In genomic region chr15:71011503-71012155, GRCh38 we compare ENCODE assay signal across 8 cellular contexts.
DNase-seq lines count a peak whose midpoint lies in the region; TF ChIP-seq lines count a peak whose summit lies in the region.

No MANE protein-coding gene starts in this region.

- peak; percentile 73 to 82 (median 77) for TF ChIP-seq CTCF in nephron (IDR thresholded peaks at IDR 0.05; ENCODE audit: unreplicated experiment in 3 of 3)

- H3K27me3 Mint-ChIP-seq in nephron (ENCODE audit: low read depth) = peaks cover 3% of the 10 kb centered on the region

- no peak overlapping the region for H3K4me3 Mint-ChIP-seq in nephron

- DNase-seq in DMS 273 (lab: John Stamatoyannopoulos, UW; ENCODE audit: unreplicated experiment) = peak; percentile 39
- DNase-seq in DMS 273 treated with DMSO at 0.1 percent for 48 hours (lab: John Stamatoyannopoulos, UW) = no peak
- DNase-seq in NCI-H2227 (lab: John Stamatoyannopoulos, UW; ENCODE audit: unreplicated experiment) = peak; percentile 18
- peak; percentile 22 to 58 for DNase-seq in dermis microvascular lymphatic vessel endothelial cell (ENCODE audit: low read depth in 2 of 2)
- DNase-seq in ureter (ENCODE audit: low spot score) = no peak
- DNase-seq in activated CD8-positive, alpha-beta memory T cell treated with anti-CD3 and anti-CD28 coated beads, Interleukin-2, amount 50 U/mL, for 48 hours = no peak
- DNase-seq in nucleus accumbens (lab: John Stamatoyannopoulos, UW) = no peak

- H3K27ac Mint-ChIP-seq in nephron = no peak overlapping the region

- no peaks in the 10 kb centered on the region for H3K36me3 Mint-ChIP-seq in nephron (ENCODE audit: low read depth)

- H3K9me3 Mint-ChIP-seq in nephron = no peaks in the 10 kb centered on the region

- H3K4me1 Mint-ChIP-seq in nephron = no peaks in the 10 kb centered on the region

Comparison
In these comparisons a context has a peak if more than half of its experiments do, and no peak if none do; other contexts are left out.
1. DNase-seq: peak in DMS 273 (single experiment), NCI-H2227 (single experiment) and dermis microvascular lymphatic vessel endothelial cell (2 of 2); none in DMS 273 treated with DMSO at 0.1 percent for 48 hours (single experiment), ureter (single experiment), activated CD8-positive, alpha-beta memory T cell treated with anti-CD3 and anti-CD28 coated beads, Interleukin-2, amount 50 U/mL, for 48 hours (single experiment) and nucleus accumbens (0 of 56).